13 cellular contexts compared by ENCODE assay signal in the genomic region with DNA sequence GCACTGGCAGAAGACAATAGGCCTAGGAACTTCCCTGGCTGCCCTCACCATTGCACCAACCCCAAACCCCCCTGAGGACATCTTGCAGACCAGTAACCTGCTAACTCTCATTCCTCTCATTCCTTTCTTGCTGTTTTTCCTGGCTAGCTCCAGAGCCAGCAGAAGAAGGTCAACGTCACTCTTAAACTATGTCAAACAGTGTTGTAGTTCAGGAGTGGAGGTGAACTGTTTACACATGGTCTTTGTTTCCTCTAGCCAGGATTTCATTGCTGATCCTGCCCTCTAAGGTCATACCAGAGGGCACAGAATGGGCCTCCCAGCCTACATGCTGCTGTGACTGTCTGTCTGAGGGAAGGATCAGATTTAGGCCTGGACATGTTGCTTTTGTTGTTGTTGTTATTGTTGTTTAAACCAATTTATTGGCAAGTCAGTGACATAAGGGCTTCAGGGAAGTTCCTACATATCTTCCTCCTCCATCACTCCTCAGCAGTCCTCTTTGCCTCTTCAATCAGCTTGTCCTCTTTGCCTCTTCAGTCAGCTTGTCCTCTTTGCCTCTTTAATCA.
A peak's percentile ranks its signal among the peaks of the same experiment; 100 is the strongest.
DNase-seq lines count a peak whose midpoint lies in the region; ATAC-seq and TF ChIP-seq lines count a peak whose summit lies in the region.
"Had no signal": no experiment of that assay in that cellular context is flagged by ENCODE, and none has a peak within 500 bp of the region (broad histone marks: within the 10 kb centered on the region; RNA-seq: fewer than 3 reads in every experiment).

No MANE protein-coding gene starts in this region.

- no peak for TF ChIP-seq POLR2A in heart left ventricle (IDR thresholded peaks at IDR 0.05)
- no peak for TF ChIP-seq POLR2A in prostate gland (IDR thresholded peaks at IDR 0.05)

- H3K4me3 ChIP-seq in heart left ventricle (no peak overlapping the region), prostate gland (no peak overlapping the region), dorsolateral prefrontal cortex (no peak overlapping the region)

- DNase-seq in EL (peak; percentile 94), T1000 (lab: John Stamatoyannopoulos, UW) (peak; percentile 19), heart left ventricle (peak in 2 of 5 donors; percentile 14 to 25), prostate gland (ENCODE audit: low spot score) (peak; percentile 26), dorsolateral prefrontal cortex (no peak), DMS114 treated with DMSO at 0.1 percent for 48 hours (lab: John Stamatoyannopoulos, UW; ENCODE audit: unreplicated experiment) (no peak), activated T-cell treated with anti-CD3 and anti-CD28 coated beads for 4 hours (no peak)
- DNase-seq: central memory CD4-positive, alpha-beta T cell; GDM1; naive B cell; NCI-H146; WERI-Rb-1 had no signal

- WGBS in heart left ventricle, 4 donors = 29 to 41% (median 35%) methylated on average over 1 of the region's 1 CpG
- 43% methylated on average over 1 of the region's 1 CpG for WGBS in prostate gland

- H3K27ac ChIP-seq in heart left ventricle (peak overlapping the region in 10 of 12 donors; percentile 51 to 88 (median 75)), prostate gland (peak overlapping the region in 1 of 2 donors; percentile 22), dorsolateral prefrontal cortex (no peak overlapping the region)
- H3K27ac ChIP-seq: WERI-Rb-1 had no signal

- TF ChIP-seq CTCF in heart left ventricle (IDR thresholded peaks at IDR 0.05) = no peak
- no peak for TF ChIP-seq CTCF in prostate gland (IDR thresholded peaks at IDR 0.05)
- no peak for TF ChIP-seq CTCF in dorsolateral prefrontal cortex (IDR thresholded peaks at IDR 0.05 in 54 of 56, conservative IDR thresholded peaks at IDR 0.05 in 2 of 56; ENCODE audit: low read depth in 1 of 56, partially characterized antibody in 56 of 56)

- no peaks in the 10 kb centered on the region for H3K9me3 ChIP-seq in heart left ventricle
- no peaks in the 10 kb centered on the region for H3K9me3 ChIP-seq in prostate gland

- H3K4me1 ChIP-seq in heart left ventricle (peaks cover 0 to 36% (median 13%) of the 10 kb centered on the region in 12 donors), prostate gland (replicated peaks) (no peaks in the 10 kb centered on the region)

- intact Hi-C loops in heart left ventricle (cut with DNase I) (loop anchor here in 1 of 10 donors (5.0 kb wide), 1 partner anchor 101 kb away; no protein-coding TSS in a partner anchor), prostate gland (cut with DNase I) (no loop called here), dorsolateral prefrontal cortex (cut with DNase I) (no loop called here)

- ATAC-seq in heart left ventricle (peak; percentile 83 to 92 (median 88)), GM19467 (IDR thresholded peaks at IDR 0.05; ENCODE audit: unreplicated experiment) (no peak)

- peaks cover 0 to 4% (median 0%) of the 10 kb centered on the region in 9 donors for H3K27me3 ChIP-seq in heart left ventricle
- H3K27me3 ChIP-seq in prostate gland (replicated peaks; ENCODE audit: insufficient read depth) = no peaks in the 10 kb centered on the region
- no peaks in the 10 kb centered on the region for H3K27me3 ChIP-seq in dorsolateral prefrontal cortex

- no peaks in the 10 kb centered on the region for H3K36me3 ChIP-seq in heart left ventricle
- H3K36me3 ChIP-seq in prostate gland = no peaks in the 10 kb centered on the region
- H3K36me3 ChIP-seq: WERI-Rb-1 had no signal

Comparison
In these comparisons a context has a peak if more than half of its experiments do, and no peak if none do; other contexts are left out.
1. DNase-seq: peak in EL (single experiment), T1000 (single experiment) and prostate gland (single experiment); none in dorsolateral prefrontal cortex (0 of 10), DMS114 treated with DMSO at 0.1 percent for 48 hours (single experiment) and activated T-cell treated with anti-CD3 and anti-CD28 coated beads for 4 hours (single experiment).
2. H3K27ac ChIP-seq: peak in heart left ventricle (10 of 12); none in dorsolateral prefrontal cortex (0 of 59).